In genomic region chr19:7853760-7854107, GRCh38 we compare ENCODE assay signal across 7 cellular contexts.
DNase-seq lines count a peak whose midpoint lies in the region; ATAC-seq lines count a peak whose summit lies in the region.
"Had no signal": no experiment of that assay in that cellular context is flagged by ENCODE, and none has a peak within 500 bp of the region (broad histone marks: within the 10 kb centered on the region; RNA-seq: fewer than 3 reads in every experiment).

No MANE protein-coding gene starts in this region.

- DNase-seq in NCI-H2196 (lab: John Stamatoyannopoulos, UW; ENCODE audit: unreplicated experiment): peak; percentile 28
- DNase-seq in effector memory CD8-positive, alpha-beta T cell: no peak
- DNase-seq in stimulated activated effector memory CD8-positive, alpha-beta T cell treated with anti-CD3 and anti-CD28 coated beads, Interleukin-12 subunit alpha, Interleukin-12 subunit beta, amount 100 ng/mL, for 72 hours (ENCODE audit: low spot score in 2 of 2): no peak
- DNase-seq in activated T-cell treated with anti-CD3 and anti-CD28 coated beads, Interleukin-2, amount 50 U/mL, for 24 hours: no peak
- no peak for DNase-seq in SKM-1 (lab: John Stamatoyannopoulos, UW; ENCODE audit: unreplicated experiment)

- H3K4me1 Mint-ChIP-seq in effector memory CD8-positive, alpha-beta T cell (ENCODE audit: low read depth in 2 of 2): peaks cover 5 to 8% of the 10 kb centered on the region in 2 donors
- peaks cover 10% of the 10 kb centered on the region for H3K4me1 Mint-ChIP-seq in stimulated activated effector memory CD8-positive, alpha-beta T cell treated with anti-CD3 and anti-CD28 coated beads, Interleukin-12 subunit alpha, Interleukin-12 subunit beta, amount 100 ng/mL, for 72 hours
- peaks cover 6% of the 10 kb centered on the region for H3K4me1 Mint-ChIP-seq in activated T-cell treated with anti-CD3 and anti-CD28 coated beads, Interleukin-2, amount 50 U/mL, for 24 hours (ENCODE audit: low read depth)

- H3K27ac Mint-ChIP-seq in effector memory CD8-positive, alpha-beta T cell: no peak overlapping the region
- H3K27ac Mint-ChIP-seq in stimulated activated effector memory CD8-positive, alpha-beta T cell treated with anti-CD3 and anti-CD28 coated beads, Interleukin-12 subunit alpha, Interleukin-12 subunit beta, amount 100 ng/mL, for 72 hours: no peak overlapping the region
- H3K27ac Mint-ChIP-seq in activated T-cell treated with anti-CD3 and anti-CD28 coated beads, Interleukin-2, amount 50 U/mL, for 24 hours: no peak overlapping the region
- H3K27ac Mint-ChIP-seq: activated T-helper 2 cell treated with anti-CD3 and anti-CD28 coated beads, Interferon-gamma antibody, Interleukin-2, Interleukin-4, amounts not matched to agents 10 μg/mL and 5 μg/mL and 100 μg/mL, durations not matched to agents 14 hours and 24 hours and 36 hours had no signal

- H3K27me3 Mint-ChIP-seq in effector memory CD8-positive, alpha-beta T cell: peaks cover 5 to 44% of the 10 kb centered on the region in 2 donors
- H3K27me3 Mint-ChIP-seq in activated T-cell treated with anti-CD3 and anti-CD28 coated beads, Interleukin-2, amount 50 U/mL, for 24 hours: peaks cover 3% of the 10 kb centered on the region

- H3K4me3 Mint-ChIP-seq in effector memory CD8-positive, alpha-beta T cell: no peak overlapping the region
- no peak overlapping the region for H3K4me3 Mint-ChIP-seq in stimulated activated effector memory CD8-positive, alpha-beta T cell treated with anti-CD3 and anti-CD28 coated beads, Interleukin-12 subunit alpha, Interleukin-12 subunit beta, amount 100 ng/mL, for 72 hours
- H3K4me3 Mint-ChIP-seq in activated T-cell treated with anti-CD3 and anti-CD28 coated beads, Interleukin-2, amount 50 U/mL, for 24 hours: no peak overlapping the region

- no peaks in the 10 kb centered on the region for H3K9me3 Mint-ChIP-seq in effector memory CD8-positive, alpha-beta T cell
- no peaks in the 10 kb centered on the region for H3K9me3 Mint-ChIP-seq in stimulated activated effector memory CD8-positive, alpha-beta T cell treated with anti-CD3 and anti-CD28 coated beads, Interleukin-12 subunit alpha, Interleukin-12 subunit beta, amount 100 ng/mL, for 72 hours
- no peaks in the 10 kb centered on the region for H3K9me3 Mint-ChIP-seq in activated T-cell treated with anti-CD3 and anti-CD28 coated beads, Interleukin-2, amount 50 U/mL, for 24 hours
- H3K9me3 Mint-ChIP-seq: activated T-helper 2 cell treated with anti-CD3 and anti-CD28 coated beads, Interferon-gamma antibody, Interleukin-2, Interleukin-4, amounts not matched to agents 10 μg/mL and 5 μg/mL and 100 μg/mL, durations not matched to agents 14 hours and 24 hours and 36 hours had no signal

- ATAC-seq in effector memory CD8-positive, alpha-beta T cell (replicated peaks): peak; percentile 9
- peak; percentile 1 for ATAC-seq in stimulated activated effector memory CD8-positive, alpha-beta T cell treated with anti-CD3 and anti-CD28 coated beads, Interleukin-12 subunit alpha, Interleukin-12 subunit beta, amount 100 ng/mL, for 72 hours
- ATAC-seq in HG03175 (IDR thresholded peaks at IDR 0.05; ENCODE audit: unreplicated experiment): no peak

- H3K36me3 Mint-ChIP-seq in effector memory CD8-positive, alpha-beta T cell (ENCODE audit: insufficient read depth): peaks cover 3% of the 10 kb centered on the region
- H3K36me3 Mint-ChIP-seq in stimulated activated effector memory CD8-positive, alpha-beta T cell treated with anti-CD3 and anti-CD28 coated beads, Interleukin-12 subunit alpha, Interleukin-12 subunit beta, amount 100 ng/mL, for 72 hours: no peaks in the 10 kb centered on the region
- H3K36me3 Mint-ChIP-seq in activated T-cell treated with anti-CD3 and anti-CD28 coated beads, Interleukin-2, amount 50 U/mL, for 24 hours (ENCODE audit: low read depth): no peaks in the 10 kb centered on the region
